Comparison of ENCODE assay signal across 8 cellular contexts in genomic region chr19:12439686-12440411, GRCh38. TPM values are rescaled to one million over a fixed set of nuclear protein-coding genes. Genes with fewer than 3 reads are reported as not detected.
A peak's percentile ranks its signal among the peaks of the same experiment; 100 is the strongest.
DNase-seq lines count a peak whose midpoint lies in the region; ATAC-seq and TF ChIP-seq lines count a peak whose summit lies in the region.
"Not testable (repeated sequence)": the region's sequence is repeated elsewhere in the genome, so short reads cannot be mapped to it uniquely, and the experiment has no call there.

No MANE protein-coding gene starts in this region.

- intact Hi-C loops in A673 (cut with micrococcal nuclease; ENCODE audit: unreplicated experiment), result not testable (repeated sequence)
- intact Hi-C loops in PC-3 (cut with micrococcal nuclease), result loop anchor here (2.0 to 5.0 kb wide), 3 partner anchors 38 to 145 kb away; partner anchors contain the start of genes ZNF44, ZNF709 and ZNF799

- H3K27ac ChIP-seq in A673 (ENCODE audit: low read depth, low read length, poor library complexity, severe bottlenecking) (peak overlapping the region; percentile 61), PC-3 (ENCODE audit: low read length) (peak overlapping the region; percentile 52), liver (ENCODE audit: low read depth in 1 of 2, low read length in 2 of 2) (peak overlapping the region; percentile 63 to 69)
- peak overlapping the region; percentile 60 for H3K27ac ChIP-seq in effector memory CD4-positive, alpha-beta T cell (ENCODE audit: insufficient read depth, low read length, poor library complexity, severe bottlenecking)

- not testable (repeated sequence) for H3K4me1 ChIP-seq in A673 (ENCODE audit: insufficient read depth, low read length, poor library complexity, severe bottlenecking); PC-3 (ENCODE audit: insufficient read depth, low read length); effector memory CD4-positive, alpha-beta T cell (ENCODE audit: control insufficient read depth, insufficient read depth, low read length, poor library complexity, severe bottlenecking); liver (ENCODE audit: control insufficient read depth in 4 of 4, insufficient read depth in 4 of 4, low read length in 3 of 4)

- H3K79me2 ChIP-seq in PC-3 (ENCODE audit: low read length), result peaks cover 44% of the 10 kb centered on the region

- not testable (repeated sequence) for H3K36me3 ChIP-seq in A673 (ENCODE audit: insufficient read depth, low read length, poor library complexity, severe bottlenecking); effector memory CD4-positive, alpha-beta T cell (ENCODE audit: control insufficient read depth, insufficient read depth, low read length); liver (ENCODE audit: control insufficient read depth in 4 of 4, insufficient read depth in 3 of 4, low read depth in 1 of 4, low read length in 3 of 4)
- peaks cover 28% of the 10 kb centered on the region for H3K36me3 ChIP-seq in PC-3 (ENCODE audit: low read depth, low read length)

- WGBS in liver, result 2% methylated on average over 23 of the region's 23 CpGs

- H3K9me2 ChIP-seq in PC-3 (replicated peaks; ENCODE audit: low read length), result not testable (repeated sequence)

- not testable (repeated sequence) for H4K20me1 ChIP-seq in PC-3 (ENCODE audit: low read length)

- not testable (repeated sequence) for TF ChIP-seq CTCF in A673 (conservative IDR thresholded peaks at IDR 0.05; ENCODE audit: low read depth, low read length); PC-3 (conservative IDR thresholded peaks at IDR 0.05; ENCODE audit: low read depth, low read length); liver (IDR thresholded peaks at IDR 0.05; ENCODE audit: low read depth, low read length, missing input control)

- H3K4me3 ChIP-seq in A673 (ENCODE audit: low read depth, low read length, poor library complexity, severe bottlenecking) (peak overlapping the region; percentile 65), PC-3 (ENCODE audit: low read length) (peak overlapping the region; percentile 72), liver (ENCODE audit: low read depth in 1 of 3, low read length in 3 of 3) (peak overlapping the region; percentile 76 to 88 (median 82))
- H3K4me3 ChIP-seq in effector memory CD4-positive, alpha-beta T cell (ENCODE audit: insufficient read depth, low read depth, low read length, poor library complexity, severe bottlenecking), result peak overlapping the region; percentile 87

- BruUV-seq in A673 (replicated peaks; lab: Mats Ljungman, UMichigan), result not testable (repeated sequence)
- BruUV-seq in PC-3 (replicated peaks; lab: Mats Ljungman, UMichigan), result TSS peak; percentile 25

- ATAC-seq in GM18909 (IDR thresholded peaks at IDR 0.05; ENCODE audit: poor library complexity, unreplicated experiment) (peak; percentile 41), HG03378 (IDR thresholded peaks at IDR 0.05; ENCODE audit: unreplicated experiment) (peak; percentile 27), PC-3 (peak; percentile 27)

- not testable (repeated sequence) for H3K9me3 ChIP-seq in A673 (ENCODE audit: low read depth, low read length, poor library complexity, severe bottlenecking); effector memory CD4-positive, alpha-beta T cell (ENCODE audit: control insufficient read depth, low read length); liver (ENCODE audit: control insufficient read depth in 4 of 4, low read length in 3 of 4)
- peaks cover 25% of the 10 kb centered on the region for H3K9me3 ChIP-seq in PC-3 (ENCODE audit: low read length)

- CTCF ChIA-PET in A673 (lab: Charles Lee); PC-3 (lab: Charles Lee): not testable (repeated sequence)

- POLR2A ChIA-PET in A673 (lab: Charles Lee; ENCODE audit: low non-redundant PET); PC-3 (lab: Charles Lee; ENCODE audit: unreplicated experiment): not testable (repeated sequence)

- not testable (repeated sequence) for TF ChIP-seq RAD21 in liver (IDR thresholded peaks at IDR 0.05)

- H2AFZ ChIP-seq in PC-3 (ENCODE audit: low read length), result peak overlapping the region; percentile 61

- peak overlapping the region; percentile 96 for H3K4me2 ChIP-seq in PC-3 (ENCODE audit: low read length)

- H3K9ac ChIP-seq in PC-3 (ENCODE audit: low read length), result peak overlapping the region; percentile 65
- H3K9ac ChIP-seq in liver (ENCODE audit: low read depth in 1 of 2, low read length in 2 of 2), result peak overlapping the region in 1 of 2 donors; percentile 24

- not testable (repeated sequence) for DNase-seq in A673 (ENCODE audit: low spot score)
- DNase-seq in PC-3, result peak; percentile 55
- peak; percentile 39 for DNase-seq in activated T-cell treated with anti-CD3 and anti-CD28 coated beads for 24 hours (ENCODE audit: low read depth)
- DNase-seq in effector memory CD4-positive, alpha-beta T cell, result peak; percentile 9 to 35 (median 32)
- peak; percentile 2 to 49 for DNase-seq in stimulated activated CD4-positive, alpha-beta T cell treated with anti-CD3 and anti-CD28 coated beads, Interleukin-12 subunit alpha, Interleukin-12 subunit beta, amount 100 ng/mL, for 24 hours (ENCODE audit: low read depth in 2 of 2)

- H3F3A ChIP-seq in PC-3 (ENCODE audit: low read length, unreplicated experiment), result not testable (repeated sequence)

- H3K27me3 ChIP-seq in A673 (replicated peaks; ENCODE audit: insufficient read depth, low read depth, low read length, poor library complexity); PC-3 (ENCODE audit: low read length); effector memory CD4-positive, alpha-beta T cell (replicated peaks; ENCODE audit: control insufficient read depth, insufficient read depth, low read length, poor library complexity, severe bottlenecking); liver (ENCODE audit: control insufficient read depth in 4 of 4, insufficient read depth in 4 of 4, low read length in 3 of 4): not testable (repeated sequence)

TF ChIP-seq in liver, 16 proteins besides CTCF, POLR2A, EP300 and RAD21:
- TF ChIP-seq RXRA (IDR thresholded peaks at IDR 0.05), result peak in 1 of 2 donors; percentile 7

RNA-seq across cellular contexts. Expression of gene ZNF443, which starts 1.0 kb away (rescaled TPM):
- 4.3 and 5.2 TPM in 2 replicates for total RNA-seq in A673 (2021)
- 3.4 and 3.7 TPM in 2 replicates for total RNA-seq in PC-3 (2014; rRNA removed)
- total RNA-seq in liver, result 1 to 10 TPM; 2.6 to 7.4 TPM
- polyA plus RNA-seq in liver, result 1 to 10 TPM; 1.1 to 1.9 TPM

RNA-seq across cellular contexts. Expression of gene ZNF799, which starts 38.8 kb away (rescaled TPM):
- total RNA-seq in A673 (2021) (2.8 and 3.0 TPM in 2 replicates), PC-3 (2014; rRNA removed) (3.8 and 5.9 TPM in 2 replicates), liver (1 to 10 TPM; 2.8 to 5.3 TPM)
- polyA plus RNA-seq in liver, result 1 to 10 TPM; 1.6 to 2.2 TPM

RNA-seq across cellular contexts. Expression of gene ZNF709, which starts 44.8 kb away (rescaled TPM):
- total RNA-seq in A673 (2021) (3.6 and 5.1 TPM in 2 replicates), PC-3 (2014; rRNA removed) (0.77 and 2.2 TPM in 2 replicates), liver (1 to 10 TPM; 1.3 to 1.9 TPM)
- polyA plus RNA-seq in liver, result under 1 TPM; 0.24 to 0.25 TPM
